ENCODE assay signal across 24 cellular contexts in the genomic region with DNA sequence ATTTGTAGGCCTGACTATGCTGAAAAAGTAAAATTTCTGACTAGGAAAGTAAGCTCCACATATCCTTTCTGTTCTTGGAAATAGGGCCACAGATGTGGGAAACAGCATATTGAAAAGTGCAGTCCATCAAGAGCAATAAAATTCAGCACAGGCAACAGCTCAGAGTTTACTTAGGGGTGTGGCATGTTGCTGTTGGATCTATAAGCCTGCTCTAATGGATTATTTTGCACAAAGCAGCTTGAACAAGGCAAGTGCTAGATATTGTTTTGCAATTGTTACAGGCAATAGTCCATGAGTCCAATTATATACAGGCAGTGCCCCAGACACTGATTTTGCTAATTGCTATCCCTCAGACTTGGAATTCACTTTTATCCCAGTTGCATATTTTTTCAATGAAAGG.
DNase-seq lines count a peak whose midpoint lies in the region; ATAC-seq and TF ChIP-seq lines count a peak whose summit lies in the region.
"Had no signal": no experiment of that assay in that cellular context is flagged by ENCODE, and none has a peak within 500 bp of the region (broad histone marks: within the 10 kb centered on the region; RNA-seq: fewer than 3 reads in every experiment).

No MANE protein-coding gene starts in this region.

- no peaks in the 10 kb centered on the region for H4K20me1 ChIP-seq in GM23338 (replicated peaks; ENCODE audit: insufficient read depth)

- no peaks in the 10 kb centered on the region for H3K9me2 ChIP-seq in GM23338 (ENCODE audit: insufficient read depth)
- H3K9me2 ChIP-seq: SK-N-SH had no signal

- H3K27ac ChIP-seq in GM23338 (ENCODE audit: low read depth) = no peak overlapping the region

- H3K4me2 ChIP-seq in GM23338 = no peak overlapping the region
- H3K4me2 ChIP-seq: SK-N-SH had no signal

- TF ChIP-seq CTCF in mucosa of descending colon (IDR thresholded peaks at IDR 0.05) (no peak), GM23338 (conservative IDR thresholded peaks at IDR 0.05; ENCODE audit: low read depth in 2 of 2) (no peak)

- no peaks in the 10 kb centered on the region for H3K9me3 ChIP-seq in mucosa of descending colon
- H3K9me3 ChIP-seq: BE2C, MG63, SK-N-SH had no signal

- no peaks in the 10 kb centered on the region for H3K27me3 Mint-ChIP-seq in activated T-cell treated with anti-CD3 and anti-CD28 coated beads, Interleukin-2, amount 50 U/mL, for 24 hours
- H3K27me3 Mint-ChIP-seq in GM23338 (ENCODE audit: insufficient read depth, low read depth, poor library complexity) = no peaks in the 10 kb centered on the region

- no peak overlapping the region for H2AFZ ChIP-seq in GM23338

- no peaks in the 10 kb centered on the region for H3K27me3 ChIP-seq in GM23338 (ENCODE audit: insufficient read depth)
- H3K27me3 ChIP-seq: BE2C, MG63 had no signal

- H3K4me1 ChIP-seq in mucosa of descending colon (ENCODE audit: low read depth) = peaks cover 9% of the 10 kb centered on the region
- H3K4me1 ChIP-seq in GM23338 (ENCODE audit: insufficient read depth) = no peaks in the 10 kb centered on the region
- H3K4me1 ChIP-seq: BE2C had no signal

- DNase-seq in NCI-H1105 treated with DMSO at 0.1 percent for 48 hours (lab: John Stamatoyannopoulos, UW) (peak; percentile 14), NCI-H1105 (lab: John Stamatoyannopoulos, UW) (no peak), NCI-H748 (lab: John Stamatoyannopoulos, UW; ENCODE audit: unreplicated experiment) (peak; percentile 90), mucosa of descending colon (peak in 1 of 3 donors; percentile 14), GM23338 (ENCODE audit: low spot score) (no peak), NCI-H2029 treated with DMSO at 0.1 percent for 48 hours (lab: John Stamatoyannopoulos, UW) (no peak)
- DNase-seq in activated T-cell treated with anti-CD3 and anti-CD28 coated beads, Interleukin-2, amount 50 U/mL, for 24 hours = no peak
- DNase-seq: 8988T, ACHN, BE2C, DMS53, H9, HFFc6, IMR-90, KG1, MG63, NCI-H1417 treated with DMSO at 0.1 percent for 48 hours, NCI-H1694 treated with DMSO at 0.1 percent for 48 hours, NCI-H2081 treated with DMSO at 0.1 percent for 48 hours, NCI-H446, NCI-H524 treated with DMSO at 0.1 percent for 48 hours, SK-N-SH, SW 1271 had no signal

- H3K27ac Mint-ChIP-seq in activated T-cell treated with anti-CD3 and anti-CD28 coated beads, Interleukin-2, amount 50 U/mL, for 24 hours = no peak overlapping the region
- H3K27ac Mint-ChIP-seq in GM23338 = no peak overlapping the region
- H3K27ac Mint-ChIP-seq: CD14-positive monocyte, H9, HFFc6 had no signal

- H3K4me3 ChIP-seq in mucosa of descending colon (no peak overlapping the region), GM23338 (no peak overlapping the region)
- H3K4me3 ChIP-seq: MG63 had no signal

- intact Hi-C loops in mucosa of descending colon (cut with DNase I, micrococcal nuclease) = no loop called here

- no peaks in the 10 kb centered on the region for H3K9me3 Mint-ChIP-seq in activated T-cell treated with anti-CD3 and anti-CD28 coated beads, Interleukin-2, amount 50 U/mL, for 24 hours
- H3K9me3 Mint-ChIP-seq in GM23338 = no peaks in the 10 kb centered on the region
- H3K9me3 Mint-ChIP-seq: H9, HFFc6 had no signal

- ATAC-seq in mucosa of descending colon (peak; percentile 63), GM23338 (no peak)

- H3K4me1 Mint-ChIP-seq in activated T-cell treated with anti-CD3 and anti-CD28 coated beads, Interleukin-2, amount 50 U/mL, for 24 hours (ENCODE audit: low read depth) = no peaks in the 10 kb centered on the region
- peaks cover 5% of the 10 kb centered on the region for H3K4me1 Mint-ChIP-seq in GM23338

- H3F3A ChIP-seq in GM23338 (replicated peaks; ENCODE audit: low read depth) = no peaks in the 10 kb centered on the region

- H3K4me3 Mint-ChIP-seq in activated T-cell treated with anti-CD3 and anti-CD28 coated beads, Interleukin-2, amount 50 U/mL, for 24 hours = no peak overlapping the region
- no peak overlapping the region for H3K4me3 Mint-ChIP-seq in GM23338
- H3K4me3 Mint-ChIP-seq: CD14-positive monocyte, H9, HFFc6 had no signal

- no peaks in the 10 kb centered on the region for H3K79me2 ChIP-seq in GM23338 (replicated peaks; ENCODE audit: insufficient read depth)

- H3K36me3 ChIP-seq in mucosa of descending colon (ENCODE audit: low read depth) (no peaks in the 10 kb centered on the region), GM23338 (ENCODE audit: insufficient read depth) (no peaks in the 10 kb centered on the region)
- H3K36me3 ChIP-seq: BE2C, MG63 had no signal

- no peaks in the 10 kb centered on the region for H3K36me3 Mint-ChIP-seq in activated T-cell treated with anti-CD3 and anti-CD28 coated beads, Interleukin-2, amount 50 U/mL, for 24 hours (ENCODE audit: low read depth)
- no peaks in the 10 kb centered on the region for H3K36me3 Mint-ChIP-seq in GM23338 (ENCODE audit: low read depth)
- H3K36me3 Mint-ChIP-seq: CD14-positive monocyte had no signal

TF ChIP-seq in GM23338, 12 proteins besides CTCF, POLR2A, EP300 and RAD21:
- TF ChIP-seq NANOG (IDR thresholded peaks at IDR 0.05; ENCODE audit: borderline replicate concordance) (no peak), JUNB (IDR thresholded peaks at IDR 0.05; ENCODE audit: unreplicated experiment) (no peak), STAT1 (IDR thresholded peaks at IDR 0.05; ENCODE audit: unreplicated experiment) (no peak)
- TF ChIP-seq, protein P1, sequence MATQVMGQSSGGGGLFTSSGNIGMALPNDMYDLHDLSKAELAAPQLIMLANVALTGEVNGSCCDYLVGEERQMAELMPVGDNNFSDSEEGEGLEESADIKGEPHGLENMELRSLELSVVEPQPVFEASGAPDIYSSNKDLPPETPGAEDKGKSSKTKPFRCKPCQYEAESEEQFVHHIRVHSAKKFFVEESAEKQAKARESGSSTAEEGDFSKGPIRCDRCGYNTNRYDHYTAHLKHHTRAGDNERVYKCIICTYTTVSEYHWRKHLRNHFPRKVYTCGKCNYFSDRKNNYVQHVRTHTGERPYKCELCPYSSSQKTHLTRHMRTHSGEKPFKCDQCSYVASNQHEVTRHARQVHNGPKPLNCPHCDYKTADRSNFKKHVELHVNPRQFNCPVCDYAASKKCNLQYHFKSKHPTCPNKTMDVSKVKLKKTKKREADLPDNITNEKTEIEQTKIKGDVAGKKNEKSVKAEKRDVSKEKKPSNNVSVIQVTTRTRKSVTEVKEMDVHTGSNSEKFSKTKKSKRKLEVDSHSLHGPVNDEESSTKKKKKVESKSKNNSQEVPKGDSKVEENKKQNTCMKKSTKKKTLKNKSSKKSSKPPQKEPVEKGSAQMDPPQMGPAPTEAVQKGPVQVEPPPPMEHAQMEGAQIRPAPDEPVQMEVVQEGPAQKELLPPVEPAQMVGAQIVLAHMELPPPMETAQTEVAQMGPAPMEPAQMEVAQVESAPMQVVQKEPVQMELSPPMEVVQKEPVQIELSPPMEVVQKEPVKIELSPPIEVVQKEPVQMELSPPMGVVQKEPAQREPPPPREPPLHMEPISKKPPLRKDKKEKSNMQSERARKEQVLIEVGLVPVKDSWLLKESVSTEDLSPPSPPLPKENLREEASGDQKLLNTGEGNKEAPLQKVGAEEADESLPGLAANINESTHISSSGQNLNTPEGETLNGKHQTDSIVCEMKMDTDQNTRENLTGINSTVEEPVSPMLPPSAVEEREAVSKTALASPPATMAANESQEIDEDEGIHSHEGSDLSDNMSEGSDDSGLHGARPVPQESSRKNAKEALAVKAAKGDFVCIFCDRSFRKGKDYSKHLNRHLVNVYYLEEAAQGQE (IDR thresholded peaks at IDR 0.05; ENCODE audit: unreplicated experiment) = no peak

Comparison
In these comparisons a context has a peak if more than half of its experiments do, and no peak if none do; other contexts are left out.
1. DNase-seq: peak in NCI-H1105 treated with DMSO at 0.1 percent for 48 hours (single experiment) and NCI-H748 (single experiment); none in NCI-H1105 (single experiment), activated T-cell treated with anti-CD3 and anti-CD28 coated beads, Interleukin-2, amount 50 U/mL, for 24 hours (single experiment), GM23338 (single experiment) and NCI-H2029 treated with DMSO at 0.1 percent for 48 hours (single experiment).